ENCODE assay signal across 26 cellular contexts in the genomic region with DNA sequence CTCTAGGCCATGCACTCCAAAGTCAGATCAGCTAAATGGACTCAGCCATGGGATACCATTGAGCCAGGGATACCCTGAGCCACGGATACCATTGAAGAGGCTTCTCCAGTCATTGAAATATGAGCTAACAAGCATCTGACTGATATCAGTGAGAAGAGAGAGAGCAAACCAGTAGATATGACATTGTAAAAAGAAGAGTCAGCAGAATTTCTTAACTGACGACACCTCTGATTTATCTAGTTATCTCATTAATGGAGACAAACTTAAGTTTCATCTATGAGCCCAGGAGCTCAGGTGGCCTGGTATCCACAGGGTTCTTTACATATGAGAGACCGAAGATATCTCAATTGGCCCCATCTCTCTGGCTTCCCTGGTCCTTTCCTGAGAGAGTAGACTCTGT.
"Had no signal": no experiment of that assay in that cellular context is flagged by ENCODE, and none has a peak within 500 bp of the region (broad histone marks: within the 10 kb centered on the region; RNA-seq: fewer than 3 reads in every experiment).

No MANE protein-coding gene starts in this region.

- DNase-seq: stimulated activated CD4-positive, alpha-beta T cell treated with anti-CD3 and anti-CD28 coated beads, Interleukin-2, amount 100 ng/mL, for 48 hours; stimulated activated CD4-positive, alpha-beta T cell treated with anti-CD3 and anti-CD28 coated beads, Interleukin-4, amount 100 ng/mL, for 1 hour; stimulated activated CD4-positive, alpha-beta T cell treated with anti-CD3 and anti-CD28 coated beads, Interleukin-4, amount 100 ng/mL, for 24 hours; stimulated activated CD4-positive, alpha-beta T cell treated with anti-CD3 and anti-CD28 coated beads, Interleukin-4, amount 100 ng/mL, for 4 hours; stimulated activated CD8-positive, alpha-beta memory T cell treated with anti-CD3 and anti-CD28 coated beads, Interleukin-4, amount 100 ng/mL, for 48 hours; stimulated activated naive B cell treated with anti-CD40 and anti-IgM and Interleukin-4, amounts not matched to agents 10 μg/mL and 1 μg/mL and 100 μg/mL, for 72 hours; stimulated activated naive CD4-positive, alpha-beta T cell; stimulated activated naive CD4-positive, alpha-beta T cell treated with Interleukin-2 at 50 U/mL for 16 hours; stimulated activated naive CD8-positive, alpha-beta T cell treated with anti-CD3 and anti-CD28 coated beads, Interleukin-15, amount 100 ng/mL, for 72 hours; stimulated activated naive CD8-positive, alpha-beta T cell treated with anti-CD3 and anti-CD28 coated beads, Interleukin-15, Interleukin-2, amounts not matched to agents 100 U/mL and 50 U/mL, for 24 hours; stomach; substantia nigra; testis; thyroid gland; tibial artery; trophoblast cell; upper lobe of left lung; upper lobe of right lung; uterus had no signal

- H3K27me3 ChIP-seq: stomach, suprapubic skin, testis, thyroid gland, tibial artery, tibial nerve, upper lobe of left lung, upper lobe of right lung, uterus, vagina had no signal

- H3K4me3 ChIP-seq: stomach, suprapubic skin, testis, thoracic aorta, thyroid gland, tibial artery, tibial nerve, upper lobe of left lung, upper lobe of right lung, uterus, vagina had no signal

- FAIRE-seq: urothelium cell line had no signal

- H3K4me1 ChIP-seq: stomach, suprapubic skin, testis, thyroid gland, tibial nerve, upper lobe of left lung, upper lobe of right lung, uterus, vagina had no signal

- H3K36me3 ChIP-seq: thyroid gland, tibial nerve, upper lobe of right lung, uterus, vagina had no signal

- H3K9me3 ChIP-seq: stomach, suprapubic skin, testis, thoracic aorta, thyroid gland, tibial artery, tibial nerve, upper lobe of left lung, upper lobe of right lung, uterus, vagina had no signal

- ATAC-seq: stimulated activated effector memory CD8-positive, alpha-beta T cell treated with anti-CD3 and anti-CD28 coated beads, Interleukin-12 subunit alpha, Interleukin-12 subunit beta, amount 100 ng/mL, for 72 hours; stimulated activated memory B cell treated with anti-CD40 and anti-IgM and Interleukin-4, amounts not matched to agents 10 μg/mL and 1 μg/mL and 100 μg/mL, for 72 hours; stimulated activated naive B cell treated with anti-CD40 and anti-IgM and Interleukin-4, amounts not matched to agents 10 μg/mL and 1 μg/mL and 100 μg/mL, for 72 hours; stimulated activated naive CD8-positive, alpha-beta T cell treated with anti-CD3 and anti-CD28 coated beads, Interleukin-15, amount 100 ng/mL, for 72 hours; stimulated activated naive CD8-positive, alpha-beta T cell treated with anti-CD3 and anti-CD28 coated beads, Interleukin-15, Interleukin-2, amounts not matched to agents 100 U/mL and 50 U/mL, for 24 hours; upper lobe of right lung had no signal

- H3K27ac ChIP-seq: stomach, suprapubic skin, testis, thoracic aorta, thyroid gland, tibial artery, tibial nerve, upper lobe of left lung, upper lobe of right lung, uterus, vagina had no signal
